In genomic region chr3:160904691-160905090, GRCh38 we compare ENCODE assay signal across 30 cellular contexts.
"Had no signal": no experiment of that assay in that cellular context is flagged by ENCODE, and none has a peak within 500 bp of the region (broad histone marks: within the 10 kb centered on the region; RNA-seq: fewer than 3 reads in every experiment).

No MANE protein-coding gene starts in this region.

- ATAC-seq: activated CD8-positive, alpha-beta T cell treated with anti-CD3 and anti-CD28 coated beads for 36 hours; activated naive CD4-positive, alpha-beta T cell treated with anti-CD3 and anti-CD28 coated beads, Interleukin-2, amount 50 U/mL, for 72 hours; activated T-cell treated with anti-CD3 and anti-CD28 coated beads, Interleukin-2, amount 50 U/mL, for 4 hours; activated T-cell treated with anti-CD3 and anti-CD28 coated beads, Interleukin-2, amount 50 U/mL, for 72 hours; activated T-helper 17 cell treated with anti-CD3 and anti-CD28 coated beads, Interleukin-2, amount 50 U/mL, for 72 hours; body of pancreas had no signal

- DNase-seq: activated B cell treated with CpG ODN at 0.5 μM for 24 hours; activated CD4-positive, alpha-beta memory T cell treated with anti-CD3 and anti-CD28 coated beads for 36 hours; activated CD4-positive, alpha-beta T cell treated with anti-CD3 and anti-CD28 coated beads for 4 hours; activated CD4-positive, alpha-beta T cell treated with anti-CD3 and anti-CD28 coated beads, Interleukin-2, amount 10 ng/mL, durations not matched to agents 24 days and 14 days; activated CD4-positive, alpha-beta T cell treated with anti-CD3 and anti-CD28 coated beads, Interleukin-2, amount 50 U/mL, for 1 hour; activated CD4-positive, alpha-beta T cell treated with anti-CD3 and anti-CD28 coated beads, Interleukin-2, amount 50 U/mL, for 4 hours; activated CD4-positive, CD25-positive, alpha-beta regulatory T cell treated with anti-CD3 and anti-CD28 coated beads, Interleukin-2, amount 50 U/mL, for 72 hours; activated CD8-positive, alpha-beta memory T cell treated with anti-CD3 and anti-CD28 coated beads, Interleukin-2, amount 50 U/mL, for 4 hours; activated CD8-positive, alpha-beta T cell treated with anti-CD3 and anti-CD28 coated beads for 36 hours; activated effector memory CD4-positive, alpha-beta T cell treated with anti-CD3 and anti-CD28 coated beads, Interleukin-2, amount 50 U/mL, for 16 hours; activated gamma-delta T cell treated with Interleukin-2 at 50 U/mL for 16 hours; activated naive CD4-positive, alpha-beta T cell; activated naive CD4-positive, alpha-beta T cell treated with anti-CD3 and anti-CD28 coated beads for 36 hours; activated naive CD4-positive, alpha-beta T cell treated with anti-CD3 and anti-CD28 coated beads, Interleukin-2, amount 50 U/mL, for 16 hours; activated naive CD8-positive, alpha-beta T cell treated with anti-CD3 and anti-CD28 coated beads for 36 hours; activated T-cell treated with anti-CD3 and anti-CD28 coated beads for 4 hours; activated T-cell treated with anti-CD3 and anti-CD28 coated beads, Interleukin-2, amount 50 U/mL, for 1 hour; activated T-cell treated with anti-CD3 and anti-CD28 coated beads, Interleukin-2, amount 50 U/mL, for 4 hours; activated T-cell treated with anti-CD3 and anti-CD28 coated beads, Interleukin-2, amount 50 U/mL, for 72 hours; adrenal gland; amniotic stem cell; aorta; body of pancreas; brain microvascular endothelial cell; central memory CD4-positive, alpha-beta T cell; T-helper 1 cell; T-helper 2 cell; T-helper 9 cell had no signal
